20 cellular contexts compared by ENCODE assay signal in genomic region chr2:203462308-203462707, GRCh38.
DNase-seq lines count a peak whose midpoint lies in the region; ATAC-seq, FAIRE-seq and TF ChIP-seq lines count a peak whose summit lies in the region.
"Had no signal": no experiment of that assay in that cellular context is flagged by ENCODE, and none has a peak within 500 bp of the region (broad histone marks: within the 10 kb centered on the region; RNA-seq: fewer than 3 reads in every experiment).

No MANE protein-coding gene starts in this region.

- CTCF ChIA-PET in H1 (lab: Charles Lee; ENCODE audit: partially characterized antibody): interaction anchor here (1.4 to 4.8 kb wide), 4 partner anchors 8 to 353 kb away, joined by 3 to 25 read pairs (median 6); no protein-coding TSS in a partner anchor

- no peaks in the 10 kb centered on the region for H3K79me1 ChIP-seq in H1 (ENCODE audit: low read depth, low read length)

- no peak for TF ChIP-seq EP300 in H1 (IDR thresholded peaks at IDR 0.05; ENCODE audit: borderline replicate concordance in 1 of 2, low read depth in 2 of 2, low read length in 2 of 2)

- no peak for ATAC-seq in GM18870 (IDR thresholded peaks at IDR 0.05; ENCODE audit: unreplicated experiment)

- no peak overlapping the region for H3K4me3 ChIP-seq in H1 (ENCODE audit: extremely low read depth in 1 of 4, insufficient read depth in 2 of 4, low read depth in 3 of 4, low read length in 4 of 4)
- H3K4me3 ChIP-seq: BLaER1 treated with 17β-estradiol and CSF1 and Interleukin-3, amounts not matched to agents 10 nM and 100 nM had no signal

- H2BK20ac ChIP-seq in H1 (ENCODE audit: low read length): no peak overlapping the region

- H3K4ac ChIP-seq in H1 (replicated peaks; ENCODE audit: insufficient read length, low read depth, low read length): no peak overlapping the region

- no peak overlapping the region for H2AFZ ChIP-seq in H1 (ENCODE audit: low read length)

- POLR2A ChIA-PET in H1 (lab: Charles Lee; ENCODE audit: partially characterized antibody): no interaction called here

- no peak overlapping the region for H3K4me2 ChIP-seq in H1 (ENCODE audit: insufficient read depth in 1 of 2, low read depth in 2 of 2, low read length in 2 of 2)
- H3K4me2 ChIP-seq: BLaER1 treated with 17β-estradiol and CSF1 and Interleukin-3, amounts not matched to agents 10 nM and 100 nM had no signal

- no peak overlapping the region for H3K23ac ChIP-seq in H1 (ENCODE audit: insufficient read length)

- no peaks in the 10 kb centered on the region for H3K23me2 ChIP-seq in H1 (ENCODE audit: low read depth, low read length)

- H3K9ac ChIP-seq in H1 (replicated peaks in 1 of 4; ENCODE audit: extremely low read depth in 1 of 4, low read depth in 3 of 4, low read length in 3 of 4): no peak overlapping the region
- H3K9ac ChIP-seq: BLaER1 treated with 17β-estradiol and CSF1 and Interleukin-3, amounts not matched to agents 10 nM and 100 nM had no signal

- H3K18ac ChIP-seq in H1 (ENCODE audit: extremely low read depth, low read length): no peak overlapping the region

- TF ChIP-seq CTCF in HFFc6 (IDR thresholded peaks at IDR 0.05) (no peak), H1 (IDR thresholded peaks at IDR 0.05; ENCODE audit: control extremely low read depth in 1 of 3, insufficient read depth in 1 of 3, low read depth in 1 of 3, low read length in 3 of 3) (no peak), mesothelial cell of epicardium (IDR thresholded peaks at IDR 0.05; ENCODE audit: unreplicated experiment) (no peak)

- H2BK12ac ChIP-seq in H1 (ENCODE audit: low read depth, low read length): no peak overlapping the region

- H3K9me3 ChIP-seq in H1 (ENCODE audit: insufficient read depth in 2 of 2, low read depth in 1 of 2, low read length in 1 of 2): no peaks in the 10 kb centered on the region
- H3K9me3 ChIP-seq: BLaER1 treated with 17β-estradiol and CSF1 and Interleukin-3, amounts not matched to agents 10 nM and 100 nM had no signal

- no peak overlapping the region for H2BK15ac ChIP-seq in H1 (ENCODE audit: low read length)

- H4K8ac ChIP-seq in H1 (ENCODE audit: extremely low read depth, insufficient read depth, low read length): no peak overlapping the region

- peaks cover 0 to 9% (median 6%) of the 10 kb centered on the region in 4 experiments; a peak in 5 of 8 replicates for H3K36me3 ChIP-seq in H1 (ENCODE audit: control insufficient read depth in 2 of 4, insufficient read depth in 4 of 4, low read length in 3 of 4)

- FAIRE-seq in A204.1 (lab: Jason Lieb, UNC) (peak; percentile 62), H1 (lab: Jason Lieb, UNC) (no peak)

- no peak for DNase-seq in HFFc6
- DNase-seq in H1 (ENCODE audit: low read depth in 1 of 2, low spot score in 2 of 2): no peak
- DNase-seq in mesothelial cell of epicardium (ENCODE audit: low spot score in 2 of 2, unreplicated experiment in 2 of 2): no peak
- DNase-seq in GDM1 (lab: John Stamatoyannopoulos, UW): no peak
- no peak for DNase-seq in LoVo (ENCODE audit: low spot score)
- DNase-seq: CD8-positive, alpha-beta memory T cell; DMS53; EL; H9; MV-4-11; NCI-H187; NCI-H226; NCI-H524; NCI-H82; OCI-M1; SHP77 had no signal

- peaks cover 4% of the 10 kb centered on the region for H3K36me3 Mint-ChIP-seq in HFFc6 (ENCODE audit: low read depth)
- H3K36me3 Mint-ChIP-seq in mesothelial cell of epicardium: peaks cover 10% of the 10 kb centered on the region
- H3K36me3 Mint-ChIP-seq: CD8-positive, alpha-beta memory T cell had no signal

- no peak overlapping the region for H3K4me3 Mint-ChIP-seq in HFFc6
- H3K4me3 Mint-ChIP-seq in mesothelial cell of epicardium: no peak overlapping the region
- H3K4me3 Mint-ChIP-seq: CD8-positive, alpha-beta memory T cell; H9 had no signal

- H3K14ac ChIP-seq in H1 (ENCODE audit: insufficient read length): no peak overlapping the region

- no peak overlapping the region for H2AK5ac ChIP-seq in H1 (ENCODE audit: low read depth, low read length)

- no peak overlapping the region for H2BK120ac ChIP-seq in H1 (replicated peaks; ENCODE audit: low read depth, low read length)

- H3K27me3 ChIP-seq in H1 (replicated peaks in 1 of 4; ENCODE audit: control insufficient read depth in 3 of 4, extremely low read depth in 1 of 4, insufficient read depth in 3 of 4, low read length in 3 of 4): peaks cover 0 to 1% (median 0%) of the 10 kb centered on the region in 4 experiments; a peak in 1 of 7 replicates
- H3K27me3 ChIP-seq: BLaER1 treated with 17β-estradiol and CSF1 and Interleukin-3, amounts not matched to agents 10 nM and 100 nM had no signal

- H3K27me3 Mint-ChIP-seq in HFFc6 (ENCODE audit: insufficient read depth) (no peaks in the 10 kb centered on the region), mesothelial cell of epicardium (ENCODE audit: low read depth) (no peaks in the 10 kb centered on the region)

- peak overlapping the region; percentile 40; the same call in 1 of the 2 replicates for H3K27ac Mint-ChIP-seq in HFFc6
- peak overlapping the region; percentile 56 for H3K27ac Mint-ChIP-seq in mesothelial cell of epicardium
- H3K27ac Mint-ChIP-seq: CD8-positive, alpha-beta memory T cell had no signal

- no peaks in the 10 kb centered on the region for H3K79me2 ChIP-seq in H1 (ENCODE audit: control insufficient read depth in 1 of 2, insufficient read depth in 2 of 2, low read length in 2 of 2)

- TF ChIP-seq RAD21 in H1 (IDR thresholded peaks at IDR 0.05 in 1 of 2, conservative IDR thresholded peaks at IDR 0.05 in 1 of 2; ENCODE audit: low read depth in 2 of 2, low read length in 2 of 2): no peak

- 96% methylated on average over 1 of the region's 1 CpG; no CpG with 5 or more reads in 1 of the 2 experiments for WGBS in H1 (ENCODE audit: extremely low coverage in 1 of 2, insufficient coverage in 1 of 2, insufficient read length in 1 of 2, insufficient replicate concordance in 2 of 2, low coverage in 1 of 2, low lambda C conversion rate in 2 of 2, missing lambda C conversion rate in 1 of 2), 2 experiments

- no peaks in the 10 kb centered on the region for H3K4me1 ChIP-seq in H1 (replicated peaks in 1 of 4; ENCODE audit: control insufficient read depth in 3 of 4, insufficient read depth in 4 of 4, low read length in 3 of 4)

- no peak for TF ChIP-seq POLR2A in H1 (IDR thresholded peaks at IDR 0.05; ENCODE audit: control extremely low read depth in 1 of 2, low read depth in 2 of 2, low read length in 2 of 2)

- no peak overlapping the region for H4K5ac ChIP-seq in H1 (ENCODE audit: insufficient read length, low read depth, low read length)

- peaks cover 18% of the 10 kb centered on the region for H3K4me1 Mint-ChIP-seq in HFFc6 (ENCODE audit: low read depth)
- peaks cover 12% of the 10 kb centered on the region for H3K4me1 Mint-ChIP-seq in mesothelial cell of epicardium
- H3K4me1 Mint-ChIP-seq: CD8-positive, alpha-beta memory T cell had no signal

- no peaks in the 10 kb centered on the region for H4K20me1 ChIP-seq in H1 (replicated peaks in 1 of 2; ENCODE audit: control insufficient read depth in 1 of 2, insufficient read depth in 2 of 2, low read length in 2 of 2)

- no peaks in the 10 kb centered on the region for H3K9me3 Mint-ChIP-seq in HFFc6
- no peaks in the 10 kb centered on the region for H3K9me3 Mint-ChIP-seq in mesothelial cell of epicardium
- H3K9me3 Mint-ChIP-seq: CD8-positive, alpha-beta memory T cell; H9 had no signal

- H2BK5ac ChIP-seq in H1 (ENCODE audit: low read depth, low read length): no peak overlapping the region

- H3K27ac ChIP-seq in H1 (ENCODE audit: low read depth, low read length): no peak overlapping the region
- H3K27ac ChIP-seq: BLaER1 treated with 17β-estradiol and CSF1 and Interleukin-3, amounts not matched to agents 10 nM and 100 nM; HL-60 had no signal

- H4K91ac ChIP-seq in H1 (replicated peaks; ENCODE audit: insufficient read length, low read length): no peak overlapping the region

- H3K56ac ChIP-seq in H1 (replicated peaks; ENCODE audit: insufficient read length, low read depth, low read length): no peak overlapping the region

TF ChIP-seq in H1, 55 proteins besides CTCF, POLR2A, EP300 and RAD21:
- TF ChIP-seq BACH1 (IDR thresholded peaks at IDR 0.05; ENCODE audit: low read length) (no peak), SP1 (IDR thresholded peaks at IDR 0.05; ENCODE audit: low read depth, low read length) (no peak), RBBP5 (IDR thresholded peaks at IDR 0.05; ENCODE audit: borderline replicate concordance, low read depth, low read length) (no peak), CEBPB (IDR thresholded peaks at IDR 0.05; ENCODE audit: low read depth, low read length) (peak; percentile 71; the same call in 1 of the 2 replicates)
